ENCODE assay signal across 7 cellular contexts in genomic region chr10:101816913-101817541, GRCh38. TPM values are rescaled to one million over a fixed set of nuclear protein-coding genes. Genes with fewer than 3 reads are reported as not detected.
A peak's percentile ranks its signal among the peaks of the same experiment; 100 is the strongest.
DNase-seq lines count a peak whose midpoint lies in the region; ATAC-seq and TF ChIP-seq lines count a peak whose summit lies in the region.

No MANE protein-coding gene starts in this region.

- peaks cover 17% of the 10 kb centered on the region for H3K36me3 Mint-ChIP-seq in T-cell

- CTCF ChIA-PET in T-cell (lab: Charles Lee), result interaction anchor here in 1 of 2 donors (2.4 kb wide), 1 partner anchor 24 kb away, joined by 28 read pairs; no protein-coding TSS in a partner anchor

- H3K4me3 Mint-ChIP-seq in T-cell, result peak overlapping the region; percentile 94 to 99 (median 98)

- H3K27me3 Mint-ChIP-seq in T-cell, result no peaks in the 10 kb centered on the region

- peak; percentile 59 for DNase-seq in GM20000 (ENCODE audit: low spot score)
- no peak for DNase-seq in T-cell
- no peak for DNase-seq in fibroblast of villous mesenchyme (ENCODE audit: low read depth)
- no peak for DNase-seq in MV-4-11 (lab: John Stamatoyannopoulos, UW)
- no peak for DNase-seq in NCI-H1105 treated with DMSO at 0.1 percent for 48 hours (lab: John Stamatoyannopoulos, UW)

- H3K9me3 ChIP-seq in skeletal muscle tissue (ENCODE audit: control insufficient read depth in 3 of 3, low read length in 3 of 3), result no peaks in the 10 kb centered on the region

- H3K27me3 ChIP-seq in skeletal muscle tissue (ENCODE audit: control insufficient read depth in 3 of 3, insufficient read depth in 3 of 3, low read length in 3 of 3), result no peaks in the 10 kb centered on the region

- H3K4me1 Mint-ChIP-seq in T-cell, result peaks cover 53 to 70% (median 53%) of the 10 kb centered on the region in 3 donors

- TF ChIP-seq CTCF in GM20000 (IDR thresholded peaks at IDR 0.05; ENCODE audit: extremely low read depth, missing control alignments), result no peak
- no peak for TF ChIP-seq CTCF in fibroblast of villous mesenchyme (IDR thresholded peaks at IDR 0.05; ENCODE audit: insufficient read depth, low read depth, low read length)

- peak overlapping the region; percentile 90 for H3K27ac ChIP-seq in skeletal muscle tissue (ENCODE audit: low read depth, low read length)

- H3K27ac Mint-ChIP-seq in T-cell, result peak overlapping the region; percentile 88 to 96

- H3K36me3 ChIP-seq in skeletal muscle tissue (ENCODE audit: control insufficient read depth in 3 of 3, insufficient read depth in 3 of 3, low read length in 3 of 3), result peaks cover 0 to 5% (median 5%) of the 10 kb centered on the region in 3 donors

- H3K4me1 ChIP-seq in skeletal muscle tissue (ENCODE audit: control insufficient read depth in 3 of 3, insufficient read depth in 3 of 3, low read length in 3 of 3), result peaks cover 17 to 33% (median 29%) of the 10 kb centered on the region in 3 donors

- POLR2A ChIA-PET in T-cell (lab: Charles Lee), result no interaction called here

- no peaks in the 10 kb centered on the region for H3K9me3 Mint-ChIP-seq in T-cell

- H3K9ac ChIP-seq in skeletal muscle tissue (ENCODE audit: low read depth in 1 of 3, low read length in 3 of 3), result peak overlapping the region; percentile 95 to 99 (median 97)

- H3K4me3 ChIP-seq in fibroblast of villous mesenchyme (ENCODE audit: low read depth, low read length) (peak overlapping the region; percentile 99), skeletal muscle tissue (ENCODE audit: low read length in 3 of 3) (peak overlapping the region; percentile 98 to 99 (median 98))

- ATAC-seq in T-cell (replicated peaks in 1 of 4), result no peak
- no peak for ATAC-seq in GM18870 (IDR thresholded peaks at IDR 0.05; ENCODE audit: unreplicated experiment)

RNA-seq across cellular contexts. Expression of gene OGA, which starts 1.2 kb away (rescaled TPM):
- total RNA-seq in T-cell, result 100 to 1,000 TPM; 232 to 364 (median 244) TPM
- total RNA-seq in fibroblast of villous mesenchyme, result 80.3 and 93.1 TPM in 2 replicates
- total RNA-seq in skeletal muscle tissue, result 148 TPM

RNA-seq across cellular contexts. Expression of gene KCNIP2, which starts 26.6 kb away (rescaled TPM):
- total RNA-seq in T-cell, result 1 to 10 TPM; 2.0 to 3.4 (median 3.1) TPM
- 0.86 and 0.97 TPM in 2 replicates for total RNA-seq in fibroblast of villous mesenchyme
- total RNA-seq in skeletal muscle tissue, result 2.1 TPM

RNA-seq across cellular contexts. Expression of gene NPM3, which starts 33.8 kb away (rescaled TPM):
- total RNA-seq in T-cell (10 to 100 TPM; 13.1 to 29.7 (median 26.0) TPM), fibroblast of villous mesenchyme (63.5 and 94.7 TPM in 2 replicates), skeletal muscle tissue (62.6 TPM)

RNA-seq across cellular contexts. Expression of gene FGF8, which starts 41.1 kb away (rescaled TPM):
- total RNA-seq in T-cell, result not detected
- total RNA-seq in fibroblast of villous mesenchyme, result not detected in 2 replicates
- 0.52 TPM for total RNA-seq in skeletal muscle tissue
